35 cellular contexts compared by ENCODE assay signal in genomic region chrX:48458711-48459110, GRCh38. TPM values are rescaled to one million over a fixed set of nuclear protein-coding genes. Genes with fewer than 3 reads are reported as not detected.
DNase-seq lines count a peak whose midpoint lies in the region; ATAC-seq, FAIRE-seq and TF ChIP-seq lines count a peak whose summit lies in the region.
"Had no signal": no experiment of that assay in that cellular context is flagged by ENCODE, and none has a peak within 500 bp of the region (broad histone marks: within the 10 kb centered on the region; RNA-seq: fewer than 3 reads in every experiment).

No MANE protein-coding gene starts in this region.

- H3K4me3 ChIP-seq in K562 = no peak overlapping the region
- H3K4me3 ChIP-seq in kidney (ENCODE audit: low read length in 2 of 2) = no peak overlapping the region
- H3K4me3 ChIP-seq in MG63 = no peak overlapping the region
- H3K4me3 ChIP-seq: breast epithelium, gastroesophageal sphincter, sigmoid colon, tibial nerve had no signal

- no peak overlapping the region for H2AFZ ChIP-seq in K562 (ENCODE audit: low read depth, low read length)

- CTCF ChIA-PET in K562 (lab: Yijun Ruan, JAX; ENCODE audit: low intra/inter-chr PET ratio) = no interaction called here

- H3K36me3 ChIP-seq in K562 (ENCODE audit: control insufficient read depth, insufficient read depth, low read length) = peaks cover 46% of the 10 kb centered on the region; the same call in 2 of the 3 replicates
- H3K36me3 ChIP-seq in kidney (ENCODE audit: control insufficient read depth in 1 of 2, insufficient read depth in 2 of 2, low read length in 2 of 2) = no peaks in the 10 kb centered on the region
- no peaks in the 10 kb centered on the region for H3K36me3 ChIP-seq in MG63
- H3K36me3 ChIP-seq: breast epithelium, gastroesophageal sphincter, neutrophil, sigmoid colon, tibial nerve had no signal

- no peak for TF ChIP-seq RAD21 in K562 (CRISPR knock-in tag; conservative IDR thresholded peaks at IDR 0.05 in 1 of 2, IDR thresholded peaks at IDR 0.05 in 1 of 2)

- intact Hi-C loops in Right ventricle myocardium superior (cut with DNase I) = no loop called here
- intact Hi-C loops in cardiac septum (cut with DNase I) = no loop called here
- intact Hi-C loops in K562 (cut with micrococcal nuclease) = no loop called here
- intact Hi-C loops in kidney (cut with DNase I) = no loop called here

- ATAC-seq in Right ventricle myocardium superior (ENCODE audit: poor library complexity) (peak; percentile 68), K562 (no peak; the same call in 2 of the 3 replicates), HG02763 (IDR thresholded peaks at IDR 0.05; ENCODE audit: unreplicated experiment) (no peak)
- ATAC-seq: activated CD4-positive, CD25-positive, alpha-beta regulatory T cell treated with anti-CD3 and anti-CD28 coated beads, Interleukin-2, amount 50 U/mL, for 24 hours; activated T-helper 17 cell treated with anti-CD3 and anti-CD28 coated beads, Interleukin-2, amount 50 U/mL, for 72 hours; gastroesophageal sphincter; HCT116 had no signal

- no peaks in the 10 kb centered on the region for H3K9me1 ChIP-seq in K562 (ENCODE audit: control insufficient read depth, insufficient read depth, low read length)

- TF ChIP-seq EP300 in K562 (IDR thresholded peaks at IDR 0.05; ENCODE audit: low read length) = no peak

- H3K4me2 ChIP-seq in K562 (ENCODE audit: insufficient read depth, low read length) = no peak overlapping the region
- H3K4me2 ChIP-seq: SK-N-SH had no signal

- H3K4me1 ChIP-seq in K562 (replicated peaks in 1 of 2; ENCODE audit: control insufficient read depth in 2 of 2, insufficient read depth in 2 of 2, low read length in 2 of 2) (peaks cover 0 to 4% of the 10 kb centered on the region in 2 experiments; a peak in 2 of 5 replicates), kidney (ENCODE audit: control insufficient read depth in 1 of 2, insufficient read depth in 1 of 2, low read depth in 1 of 2, low read length in 2 of 2) (no peaks in the 10 kb centered on the region)
- H3K4me1 ChIP-seq: breast epithelium, Caco-2, gastroesophageal sphincter, sigmoid colon, tibial nerve had no signal

- H3K9me3 ChIP-seq in K562 (replicated peaks; ENCODE audit: control insufficient read depth, insufficient read depth, low read depth, low read length) (no peaks in the 10 kb centered on the region), kidney (ENCODE audit: control insufficient read depth in 1 of 2, low read length in 2 of 2) (no peaks in the 10 kb centered on the region), MG63 (no peaks in the 10 kb centered on the region)
- H3K9me3 ChIP-seq: Caco-2, gastroesophageal sphincter, neutrophil, sigmoid colon, SK-N-SH had no signal

- H3K27ac ChIP-seq in K562 (ENCODE audit: extremely low read depth, low read depth, low read length) = no peak overlapping the region
- no peak overlapping the region for H3K27ac ChIP-seq in kidney (ENCODE audit: low read depth in 2 of 2, low read length in 2 of 2)
- H3K27ac ChIP-seq: breast epithelium, C4-2B, gastroesophageal sphincter, neutrophil, sigmoid colon, tibial nerve had no signal

- peaks cover 4% of the 10 kb centered on the region; the same call in 2 of the 3 replicates for H3K79me2 ChIP-seq in K562 (ENCODE audit: control insufficient read depth, insufficient read depth, low read length)

- POLR2A ChIA-PET in K562 (lab: Yijun Ruan, JAX) = interaction anchor here (0.6 kb wide), 2 partner anchors 9 to 14 kb away, joined by 3 read pairs; no protein-coding TSS in a partner anchor

- TF ChIP-seq CTCF in K562 (IDR thresholded peaks at IDR 0.05 in 2 of 3, conservative IDR thresholded peaks at IDR 0.05 in 1 of 3; ENCODE audit: insufficient read depth in 2 of 3, low read depth in 1 of 3, low read length in 3 of 3) = no peak
- no peak for TF ChIP-seq CTCF in kidney (IDR thresholded peaks at IDR 0.05; ENCODE audit: borderline replicate concordance, extremely low read depth, insufficient read depth)

- BruUV-seq in K562 (replicated peaks; lab: Mats Ljungman, UMichigan) = TSS peak; percentile 63

- peak; percentile 57 for DNase-seq in Right ventricle myocardium superior
- no peak for DNase-seq in cardiac septum (ENCODE audit: low spot score)
- DNase-seq in K562 (ENCODE audit: extremely low read depth in 1 of 4, low spot score in 3 of 4) = no peak
- DNase-seq in kidney = peak; percentile 71
- DNase-seq in cortex of kidney (lab: John Stamatoyannopoulos, UW) = no peak
- no peak for DNase-seq in MG63
- DNase-seq: activated CD4-positive, alpha-beta memory T cell treated with anti-CD3 and anti-CD28 coated beads for 36 hours; activated naive CD4-positive, alpha-beta T cell treated with anti-CD3 and anti-CD28 coated beads, Interleukin-2, amount 50 U/mL, for 16 hours; Caco-2; DMS79 treated with DMSO at 0.1 percent for 48 hours; GDM1; immature natural killer cell; naive B cell; NCI-H1105; NCI-H187; NCI-H510A; NK-92 treated with Interleukin-12 subunit alpha and Interleukin-12 subunit beta, amount 100 ng/mL, for 24 hours; sigmoid colon; SK-N-SH; stimulated activated CD4-positive, alpha-beta T cell treated with anti-CD3 and anti-CD28 coated beads, Interleukin-12 subunit alpha, Interleukin-12 subunit beta, amount 100 ng/mL, for 4 hours; stimulated activated CD4-positive, alpha-beta T cell treated with anti-CD3 and anti-CD28 coated beads, Interleukin-2, amount 100 ng/mL, for 48 hours had no signal

- WGBS in K562 (ENCODE audit: insufficient coverage, low coverage, missing lambda C conversion rate) = 75% methylated on average over 3 of the region's 6 CpGs

- FAIRE-seq in K562 (lab: Jason Lieb, UNC) (no peak), kidney (lab: Jason Lieb, UNC) (no peak)

- no peaks in the 10 kb centered on the region for H4K20me1 ChIP-seq in K562 (replicated peaks; ENCODE audit: control insufficient read depth, insufficient read depth, low read length)

- TF ChIP-seq POLR2A in K562 (conservative IDR thresholded peaks at IDR 0.05) = no peak

- in situ Hi-C loops in K562 (cut with MboI) = no loop called here

- H3K27me3 ChIP-seq in K562 (ENCODE audit: control insufficient read depth in 2 of 2, insufficient read depth in 2 of 2, low read length in 2 of 2) (no peaks in the 10 kb centered on the region), MG63 (no peaks in the 10 kb centered on the region)
- H3K27me3 ChIP-seq: gastroesophageal sphincter, neutrophil, sigmoid colon had no signal

- no peak overlapping the region for H3K9ac ChIP-seq in K562 (ENCODE audit: insufficient read depth in 1 of 2, low read depth in 2 of 2, low read length in 2 of 2)
- no peak overlapping the region for H3K9ac ChIP-seq in kidney (ENCODE audit: low read length in 2 of 2)
- H3K9ac ChIP-seq: SK-N-SH had no signal

RNA-seq across cellular contexts. Expression of gene SLC38A5, which starts 11.3 kb away (rescaled TPM):
- total RNA-seq in Right ventricle myocardium superior = 1.3 TPM
- total RNA-seq in cardiac septum = 2.2 TPM
- 149 and 408 TPM in 2 replicates for total RNA-seq in K562 (2011; cell fraction: chromatin; rRNA removed; ENCODE audit: low replicate concordance)
- 510 and 535 TPM in 2 replicates for total RNA-seq in K562 (2011; cell fraction: nucleolus; rRNA removed)
- 308 and 339 TPM in 2 replicates for total RNA-seq in K562 (2011; cell fraction: nucleoplasm; rRNA removed)
- total RNA-seq in K562 (2014; rRNA removed) = 142 and 201 TPM in 2 replicates
- total RNA-seq in K562 (2014; rRNA removed; fragmentation: Illumina TruSeq; extraction: Trizol) = 72.6 and 88.6 TPM in 2 replicates
- total RNA-seq in K562 (2015; rRNA removed; fragmentation: Illumina TruSeq; extraction: Trizol) = 128 and 129 TPM in 2 replicates
- 213 and 228 TPM in 2 replicates for total RNA-seq in K562 (2021)
- polyA plus RNA-seq in K562 (2011; rRNA removed) = 163 and 193 TPM in 2 replicates
- polyA plus RNA-seq in K562 (2011; cell fraction: cytosol; rRNA removed) = 284 and 627 TPM in 2 replicates
- 364 and 581 TPM in 2 replicates for polyA plus RNA-seq in K562 (2011; cell fraction: nucleus; rRNA removed)
- polyA plus RNA-seq in K562 (2012) = 62.8 and 197 TPM in 2 replicates
- polyA plus RNA-seq in K562 (2014; fragmentation: Illumina TruSeq; extraction: Trizol) = 204 and 238 TPM in 2 replicates
- polyA plus RNA-seq in K562 (2014; fragmentation: Nextera tagmentation; extraction: Ambion mirVana) = 10 to 100 TPM in 1 of 2 experiments, 1 to 10 TPM in 1; 9.3 to 31.2 TPM
- polyA plus RNA-seq in K562 (2014; rRNA removed) = 199 and 251 TPM in 2 replicates
- 113 and 240 TPM in 2 replicates for polyA minus RNA-seq in K562 (2011; rRNA and poly(A)+ RNA removed)
- 150 and 177 TPM in 2 replicates for polyA minus RNA-seq in K562 (2011; cell fraction: cytosol; rRNA and poly(A)+ RNA removed)
- 42.9 and 49.0 TPM in 2 replicates for polyA minus RNA-seq in K562 (2011; cell fraction: nucleus; rRNA and poly(A)+ RNA removed)
- 8.3 TPM for total RNA-seq in kidney
- polyA plus RNA-seq in kidney (ENCODE audit: insufficient read depth, low read depth, low replicate concordance) = 2.9 TPM
- total RNA-seq in MG63 (2014; rRNA removed; shearing (Covaris generic); ENCODE audit: low replicate concordance) = 0.79 and 2.0 TPM in 2 replicates

RNA-seq across cellular contexts. Expression of gene FTSJ1, which starts 17.3 kb away (rescaled TPM):
- total RNA-seq in Right ventricle myocardium superior (14.3 TPM), cardiac septum (18.8 TPM), K562 (2014; rRNA removed) (87.2 and 121 TPM in 2 replicates), K562 (2014; rRNA removed; fragmentation: Illumina TruSeq; extraction: Trizol) (54.7 and 60.1 TPM in 2 replicates), K562 (2015; rRNA removed; fragmentation: Illumina TruSeq; extraction: Trizol) (72.9 and 75.2 TPM in 2 replicates), K562 (2021) (85.0 and 87.3 TPM in 2 replicates), kidney (33.9 TPM)
- 42.8 and 61.0 TPM in 2 replicates for total RNA-seq in K562 (2011; cell fraction: chromatin; rRNA removed; ENCODE audit: low replicate concordance)
- 58.9 and 60.7 TPM in 2 replicates for total RNA-seq in K562 (2011; cell fraction: nucleolus; rRNA removed)
- 41.1 and 41.9 TPM in 2 replicates for total RNA-seq in K562 (2011; cell fraction: nucleoplasm; rRNA removed)
- polyA plus RNA-seq in K562 (2011; rRNA removed) (51.4 and 53.1 TPM in 2 replicates), K562 (2014; fragmentation: Illumina TruSeq; extraction: Trizol) (95.6 and 109 TPM in 2 replicates), K562 (2014; fragmentation: Nextera tagmentation; extraction: Ambion mirVana) (10 to 100 TPM; 12.2 to 17.4 TPM), K562 (2014; rRNA removed) (71.6 and 86.8 TPM in 2 replicates), kidney (ENCODE audit: insufficient read depth, low read depth, low replicate concordance) (30.6 TPM)
- 61.7 and 125 TPM in 2 replicates for polyA plus RNA-seq in K562 (2011; cell fraction: cytosol; rRNA removed)
- polyA plus RNA-seq in K562 (2011; cell fraction: nucleus; rRNA removed) = 119 and 153 TPM in 2 replicates
- 64.0 and 71.6 TPM in 2 replicates for polyA plus RNA-seq in K562 (2012)
- 18.1 and 25.3 TPM in 2 replicates for polyA minus RNA-seq in K562 (2011; rRNA and poly(A)+ RNA removed)
- 28.1 and 30.3 TPM in 2 replicates for polyA minus RNA-seq in K562 (2011; cell fraction: cytosol; rRNA and poly(A)+ RNA removed)
- 33.3 and 33.4 TPM in 2 replicates for polyA minus RNA-seq in K562 (2011; cell fraction: nucleus; rRNA and poly(A)+ RNA removed)
- 55.3 and 76.6 TPM in 2 replicates for total RNA-seq in MG63 (2014; rRNA removed; shearing (Covaris generic); ENCODE audit: low replicate concordance)

RNA-seq across cellular contexts. Expression of gene SSX4B, which starts 47.0 kb away (rescaled TPM):
- total RNA-seq in Right ventricle myocardium superior (not detected), cardiac septum (not detected), K562 (2014; rRNA removed) (not detected in 2 replicates), K562 (2014; rRNA removed; fragmentation: Illumina TruSeq; extraction: Trizol) (4.9 and 8.3 TPM in 2 replicates), K562 (2015; rRNA removed; fragmentation: Illumina TruSeq; extraction: Trizol) (4.2 and 6.0 TPM in 2 replicates), K562 (2021) (3.0 TPM in 2 replicates), kidney (not detected)
- total RNA-seq in K562 (2011; cell fraction: chromatin; rRNA removed; ENCODE audit: low replicate concordance) = not detected in 2 replicates
- total RNA-seq in K562 (2011; cell fraction: nucleolus; rRNA removed) = not detected in 2 replicates
- total RNA-seq in K562 (2011; cell fraction: nucleoplasm; rRNA removed) = 0.44 TPM in 1 of 2 replicates, not detected in the other
- polyA plus RNA-seq in K562 (2011; rRNA removed) (0.29 and 0.72 TPM in 2 replicates), K562 (2014; fragmentation: Illumina TruSeq; extraction: Trizol) (10.0 TPM in 1 of 2 replicates, not detected in the other), K562 (2014; fragmentation: Nextera tagmentation; extraction: Ambion mirVana) (1 to 10 TPM; 7.0 to 8.8 TPM), K562 (2014; rRNA removed) (4.2 TPM in 1 of 2 replicates, not detected in the other), kidney (ENCODE audit: insufficient read depth, low read depth, low replicate concordance) (not detected)
- 0.30 and 1.0 TPM in 2 replicates for polyA plus RNA-seq in K562 (2011; cell fraction: cytosol; rRNA removed)
- polyA plus RNA-seq in K562 (2011; cell fraction: nucleus; rRNA removed) = 0.35 TPM in 1 of 2 replicates, not detected in the other
- 6.7 and 27.6 TPM in 2 replicates for polyA plus RNA-seq in K562 (2012)
- 0.66 TPM in 1 of 2 replicates, not detected in the other for polyA minus RNA-seq in K562 (2011; rRNA and poly(A)+ RNA removed)
- polyA minus RNA-seq in K562 (2011; cell fraction: cytosol; rRNA and poly(A)+ RNA removed) = not detected in 2 replicates
- not detected in 2 replicates for polyA minus RNA-seq in K562 (2011; cell fraction: nucleus; rRNA and poly(A)+ RNA removed)
- total RNA-seq in MG63 (2014; rRNA removed; shearing (Covaris generic); ENCODE audit: low replicate concordance) = not detected in 2 replicates
- total RNA-seq: activated CD4-positive, alpha-beta memory T cell treated with anti-CD3 and anti-CD28 coated beads for 36 hours; activated T-helper 17 cell treated with anti-CD3 and anti-CD28 coated beads, Interleukin-2, amount 50 U/mL, for 72 hours; breast epithelium; Caco-2; HT-29; liver; MCF 10A; mesothelial cell of epicardium; progenitor cell of endocrine pancreas; sigmoid colon; tibial nerve had no signal
- polyA plus RNA-seq: immature natural killer cell, liver, sigmoid colon, SK-N-SH had no signal

RNA-seq across cellular contexts. Expression of gene PORCN, which starts 50.1 kb away (rescaled TPM):
- total RNA-seq in Right ventricle myocardium superior = 12.0 TPM
- total RNA-seq in cardiac septum = 12.9 TPM
- 9.4 and 19.6 TPM in 2 replicates for total RNA-seq in K562 (2011; cell fraction: chromatin; rRNA removed; ENCODE audit: low replicate concordance)
- 9.3 and 10.8 TPM in 2 replicates for total RNA-seq in K562 (2011; cell fraction: nucleolus; rRNA removed)
- 15.0 and 18.6 TPM in 2 replicates for total RNA-seq in K562 (2011; cell fraction: nucleoplasm; rRNA removed)
- 2.8 and 4.0 TPM in 2 replicates for total RNA-seq in K562 (2014; rRNA removed)
- total RNA-seq in K562 (2014; rRNA removed; fragmentation: Illumina TruSeq; extraction: Trizol) = 1.9 and 2.0 TPM in 2 replicates
- total RNA-seq in K562 (2015; rRNA removed; fragmentation: Illumina TruSeq; extraction: Trizol) = 2.4 and 3.2 TPM in 2 replicates
- total RNA-seq in K562 (2021) = 4.4 and 4.7 TPM in 2 replicates
- 3.7 and 6.9 TPM in 2 replicates for polyA plus RNA-seq in K562 (2011; rRNA removed)
- 7.0 and 12.1 TPM in 2 replicates for polyA plus RNA-seq in K562 (2011; cell fraction: cytosol; rRNA removed)
- 18.5 and 23.1 TPM in 2 replicates for polyA plus RNA-seq in K562 (2011; cell fraction: nucleus; rRNA removed)
- 5.0 and 7.8 TPM in 2 replicates for polyA plus RNA-seq in K562 (2012)
- 4.5 and 4.8 TPM in 2 replicates for polyA plus RNA-seq in K562 (2014; fragmentation: Illumina TruSeq; extraction: Trizol)
- under 1 TPM; 0.34 to 0.62 TPM for polyA plus RNA-seq in K562 (2014; fragmentation: Nextera tagmentation; extraction: Ambion mirVana)
- polyA plus RNA-seq in K562 (2014; rRNA removed) = 5.1 TPM in 2 replicates
- 2.0 and 2.5 TPM in 2 replicates for polyA minus RNA-seq in K562 (2011; rRNA and poly(A)+ RNA removed)
- polyA minus RNA-seq in K562 (2011; cell fraction: cytosol; rRNA and poly(A)+ RNA removed) = 4.1 and 8.1 TPM in 2 replicates
- polyA minus RNA-seq in K562 (2011; cell fraction: nucleus; rRNA and poly(A)+ RNA removed) = 4.7 and 5.3 TPM in 2 replicates
- 8.9 TPM for total RNA-seq in kidney
- 11.7 TPM for polyA plus RNA-seq in kidney (ENCODE audit: insufficient read depth, low read depth, low replicate concordance)
- total RNA-seq in MG63 (2014; rRNA removed; shearing (Covaris generic); ENCODE audit: low replicate concordance) = 1.6 and 11.2 TPM in 2 replicates

Comparison
In these comparisons a context has a peak if more than half of its experiments do, and no peak if none do; other contexts are left out.
1. DNase-seq: peak in Right ventricle myocardium superior (single experiment) and kidney (single experiment); none in cardiac septum (single experiment), K562 (0 of 4), cortex of kidney (single experiment) and MG63 (single experiment).